In the genomic region with DNA sequence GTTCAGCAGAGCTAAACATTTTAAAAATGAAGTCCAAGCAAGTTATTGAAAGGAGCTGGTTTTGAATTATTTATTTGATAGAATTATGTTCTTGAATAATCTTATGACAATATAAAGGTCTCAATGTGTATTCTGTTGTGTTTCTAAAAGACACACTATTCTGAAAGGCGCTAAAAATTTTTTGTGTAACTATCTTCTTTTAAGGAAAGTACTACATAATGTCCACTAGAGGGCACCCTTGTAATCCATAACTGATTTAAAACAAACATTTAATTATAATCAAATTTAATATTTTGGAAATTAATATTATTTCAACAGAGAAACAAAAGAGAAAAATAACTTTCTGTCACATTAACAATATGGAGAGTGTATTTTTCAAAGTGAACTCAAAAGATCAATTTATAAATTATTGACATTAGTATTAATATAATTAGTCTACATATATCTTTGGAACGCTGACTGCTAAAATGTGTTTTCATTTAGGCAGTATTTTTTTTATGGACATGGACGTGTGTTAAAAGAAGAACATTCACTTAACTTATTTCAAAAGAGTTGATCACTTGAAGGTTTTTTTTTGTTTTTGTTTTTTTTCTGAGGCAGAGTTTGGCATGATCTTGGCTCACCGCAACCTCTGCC, we compare ENCODE assay signal across 8 cellular contexts.
A peak's percentile ranks its signal among the peaks of the same experiment; 100 is the strongest.
DNase-seq lines count a peak whose midpoint lies in the region; ATAC-seq and TF ChIP-seq lines count a peak whose summit lies in the region.

No MANE protein-coding gene starts in this region.

- peaks cover 2 to 4% of the 10 kb centered on the region in 2 experiments; a peak in 3 of 4 replicates for H3K4me1 Mint-ChIP-seq in H9
- no peaks in the 10 kb centered on the region for H3K4me1 Mint-ChIP-seq in stimulated activated naive CD8-positive, alpha-beta T cell treated with anti-CD3 and anti-CD28 coated beads, Interleukin-15, amount 100 ng/mL, for 72 hours

- no peak overlapping the region for H2BK5ac ChIP-seq in H9 (ENCODE audit: insufficient read length, low read length)

- no peak overlapping the region for H3K4me3 ChIP-seq in ovary

- H4K5ac ChIP-seq in H9 (ENCODE audit: insufficient read length, low read depth, low read length), result no peak overlapping the region

- no peak overlapping the region for H3K14ac ChIP-seq in H9 (ENCODE audit: insufficient read depth, low read length)

- no peak overlapping the region for H3K23ac ChIP-seq in H9 (ENCODE audit: insufficient read length, low read depth, low read length)

- H3K23me2 ChIP-seq in H9 (ENCODE audit: insufficient read length, low read depth, low read length, poor library complexity, severe bottlenecking), result no peaks in the 10 kb centered on the region

- H2BK20ac ChIP-seq in H9 (ENCODE audit: low read depth, low read length, poor library complexity, severe bottlenecking), result no peak overlapping the region

- H3K9ac ChIP-seq in H9 (ENCODE audit: extremely low read depth, insufficient read length, low read length), result no peak overlapping the region

- no peaks in the 10 kb centered on the region for H3K79me1 ChIP-seq in H9 (ENCODE audit: insufficient read depth, low read depth, low read length, poor library complexity, severe bottlenecking)

- H3K27ac ChIP-seq in H9 (ENCODE audit: insufficient read length, low read depth, low read length), result no peak overlapping the region
- H3K27ac ChIP-seq in ovary, result no peak overlapping the region

- H4K91ac ChIP-seq in H9 (ENCODE audit: insufficient read length, low read depth, low read length), result no peak overlapping the region

- no peak overlapping the region for H2BK120ac ChIP-seq in H9 (ENCODE audit: low read depth, low read length, poor library complexity, severe bottlenecking)

- H4K20me1 ChIP-seq in H9 (ENCODE audit: control insufficient read depth, insufficient read depth, insufficient read length), result no peaks in the 10 kb centered on the region

- H3K36me3 ChIP-seq in ovary, result no peaks in the 10 kb centered on the region

- no peak for ATAC-seq in HG03095 (IDR thresholded peaks at IDR 0.05; ENCODE audit: unreplicated experiment)
- ATAC-seq in stimulated activated naive CD8-positive, alpha-beta T cell treated with anti-CD3 and anti-CD28 coated beads, Interleukin-15, amount 100 ng/mL, for 72 hours, result no peak

- H3K27me3 ChIP-seq in H9 (ENCODE audit: insufficient read depth, low read length) (no peaks in the 10 kb centered on the region), ovary (no peaks in the 10 kb centered on the region)

- DNase-seq in CD1c-positive myeloid dendritic cell (ENCODE audit: extremely low spot score) (peak; percentile 65), H9 (no peak), NCI-H82 (lab: John Stamatoyannopoulos, UW) (peak; percentile 75), dermis blood vessel endothelial cell (peak; percentile 53), ovary (no peak), D341Med (ENCODE audit: low spot score) (no peak)
- no peak for DNase-seq in stimulated activated naive CD8-positive, alpha-beta T cell treated with anti-CD3 and anti-CD28 coated beads, Interleukin-15, amount 100 ng/mL, for 72 hours

- no peak overlapping the region for H3T11ph ChIP-seq in H9 (ENCODE audit: low read length)

- no peak overlapping the region for H2AK5ac ChIP-seq in H9 (ENCODE audit: insufficient read length, low read length)

- no peak overlapping the region for H2BK12ac ChIP-seq in H9 (ENCODE audit: insufficient read length, low read depth, low read length)

- TF ChIP-seq EP300 in ovary (IDR thresholded peaks at IDR 0.05), result no peak

- no peak overlapping the region for H3K4ac ChIP-seq in H9 (ENCODE audit: low read depth, low read length)

- TF ChIP-seq CTCF in H9 (conservative IDR thresholded peaks at IDR 0.05) (peak; percentile 88), ovary (IDR thresholded peaks at IDR 0.05) (peak; percentile 28 to 52 (median 33))

- H3K4me3 Mint-ChIP-seq in H9, result no peak overlapping the region
- H3K4me3 Mint-ChIP-seq in stimulated activated naive CD8-positive, alpha-beta T cell treated with anti-CD3 and anti-CD28 coated beads, Interleukin-15, amount 100 ng/mL, for 72 hours, result no peak overlapping the region

- H3K9me3 ChIP-seq in H9 (ENCODE audit: control insufficient read depth, low read depth, low read length) (no peaks in the 10 kb centered on the region), ovary (no peaks in the 10 kb centered on the region)

- H3K56ac ChIP-seq in H9 (ENCODE audit: insufficient read length, low read depth, low read length), result no peak overlapping the region

- intact Hi-C loops in ovary (cut with DNase I), result loop anchor here in 1 of 4 donors (10.0 kb wide), 1 partner anchor 938 kb away; no protein-coding TSS in a partner anchor

- H2BK15ac ChIP-seq in H9 (ENCODE audit: low read depth, low read length), result no peak overlapping the region

- H3K4me2 ChIP-seq in H9 (ENCODE audit: insufficient read depth, insufficient read length, low read length), result no peak overlapping the region

- no peaks in the 10 kb centered on the region for H3K36me3 Mint-ChIP-seq in H9 (ENCODE audit: insufficient read depth in 1 of 3, low read depth in 3 of 3)

- H3K79me2 ChIP-seq in H9 (ENCODE audit: insufficient read depth, low read length), result no peaks in the 10 kb centered on the region

- no peak overlapping the region for H4K8ac ChIP-seq in H9 (replicated peaks; ENCODE audit: insufficient read length, low read depth, low read length)

- H3K18ac ChIP-seq in H9 (ENCODE audit: insufficient read length, low read depth, low read length), result no peak overlapping the region

- H3K4me1 ChIP-seq in H9 (ENCODE audit: insufficient read depth, low read length), result no peaks in the 10 kb centered on the region
- no peaks in the 10 kb centered on the region for H3K4me1 ChIP-seq in ovary (ENCODE audit: insufficient read depth)

- H3K9me3 Mint-ChIP-seq in H9, result no peaks in the 10 kb centered on the region
- H3K9me3 Mint-ChIP-seq in stimulated activated naive CD8-positive, alpha-beta T cell treated with anti-CD3 and anti-CD28 coated beads, Interleukin-15, amount 100 ng/mL, for 72 hours, result no peaks in the 10 kb centered on the region

- H3K27ac Mint-ChIP-seq in H9, result no peak overlapping the region
- H3K27ac Mint-ChIP-seq in stimulated activated naive CD8-positive, alpha-beta T cell treated with anti-CD3 and anti-CD28 coated beads, Interleukin-15, amount 100 ng/mL, for 72 hours, result no peak overlapping the region

- WGBS in H9 (ENCODE audit: extremely low coverage, insufficient read length, low lambda C conversion rate), result no CpG with 5 or more reads among the region's 4 CpGs
- whole genome bisulfite sequencing in ovary, 3 donors, result 59 to 62% (median 61%) methylated on average over 4 of the region's 4 CpGs

- TF ChIP-seq POLR2A in ovary (IDR thresholded peaks at IDR 0.05), result no peak

- H2AFZ ChIP-seq in H9 (ENCODE audit: low read length), result no peak overlapping the region

- H3K27me3 Mint-ChIP-seq in H9 (ENCODE audit: low read depth), result no peaks in the 10 kb centered on the region
- no peaks in the 10 kb centered on the region for H3K27me3 Mint-ChIP-seq in stimulated activated naive CD8-positive, alpha-beta T cell treated with anti-CD3 and anti-CD28 coated beads, Interleukin-15, amount 100 ng/mL, for 72 hours

Comparison
In these comparisons a context has a peak if more than half of its experiments do, and no peak if none do; other contexts are left out.
1. DNase-seq: peak in CD1c-positive myeloid dendritic cell (single experiment), NCI-H82 (single experiment) and dermis blood vessel endothelial cell (single experiment); none in H9 (single experiment), ovary (0 of 5), D341Med (single experiment) and stimulated activated naive CD8-positive, alpha-beta T cell treated with anti-CD3 and anti-CD28 coated beads, Interleukin-15, amount 100 ng/mL, for 72 hours (0 of 2).